8 cellular contexts compared by ENCODE assay signal in genomic region chr12:89019439-89020120, GRCh38.
DNase-seq lines count a peak whose midpoint lies in the region; ATAC-seq and TF ChIP-seq lines count a peak whose summit lies in the region.

No MANE protein-coding gene starts in this region.

- TF ChIP-seq CTCF in C4-2B (conservative IDR thresholded peaks at IDR 0.05) (peak; percentile 89), choroid plexus epithelial cell (conservative IDR thresholded peaks at IDR 0.05; ENCODE audit: low read depth, low read length) (peak; percentile 98)

- no peak overlapping the region for H3K27ac ChIP-seq in C4-2B

- ATAC-seq in GM19351 (IDR thresholded peaks at IDR 0.05; ENCODE audit: unreplicated experiment) (peak; percentile 96), HG03442 (IDR thresholded peaks at IDR 0.05; ENCODE audit: unreplicated experiment) (peak; percentile 97), left lobe of liver (peak; percentile 100)

- peak overlapping the region; percentile 49 for H3K4me3 ChIP-seq in choroid plexus epithelial cell (ENCODE audit: low read depth, low read length)

- DNase-seq in NCI-H446 (lab: John Stamatoyannopoulos, UW) (peak; percentile 46 to 89), choroid plexus epithelial cell (ENCODE audit: low read depth) (peak; percentile 93), left lobe of liver (ENCODE audit: low spot score) (peak; percentile 77)
- peak; percentile 67 for DNase-seq in activated CD4-positive, CD25-positive, alpha-beta regulatory T cell treated with anti-CD3 and anti-CD28 coated beads, Interleukin-2, amount 50 U/mL, for 72 hours
- peak; percentile 57 to 61 for DNase-seq in stimulated activated CD4-positive, alpha-beta T cell treated with anti-CD3 and anti-CD28 coated beads, Interleukin-2, amount 100 ng/mL, for 48 hours
